Comparison of ENCODE assay signal across 27 cellular contexts in genomic region chr12:91590991-91591987, GRCh38.
"Had no signal": no experiment of that assay in that cellular context is flagged by ENCODE, and none has a peak within 500 bp of the region (broad histone marks: within the 10 kb centered on the region; RNA-seq: fewer than 3 reads in every experiment).

No MANE protein-coding gene starts in this region.

- FAIRE-seq: endothelial cell of umbilical vein had no signal

- H3K4me3 Mint-ChIP-seq: activated naive CD4-positive, alpha-beta T cell treated with anti-CD3 and anti-CD28 coated beads, Interleukin-2, amount 10 ng/mL, durations not matched to agents 7 days and 5 days; activated T-cell treated with anti-CD3 and anti-CD28 coated beads, Interleukin-2, amount 50 U/mL, for 4 hours; immature natural killer cell; naive thymus-derived CD4-positive, alpha-beta T cell; neural crest cell; stimulated activated memory B cell treated with anti-CD40 and anti-IgM and Interleukin-4, amounts not matched to agents 10 μg/mL and 1 μg/mL and 100 μg/mL, for 72 hours had no signal

- H3K9me3 Mint-ChIP-seq: activated naive CD4-positive, alpha-beta T cell treated with anti-CD3 and anti-CD28 coated beads, Interleukin-2, amount 10 ng/mL, durations not matched to agents 7 days and 5 days; activated T-cell treated with anti-CD3 and anti-CD28 coated beads, Interleukin-2, amount 50 U/mL, for 4 hours; immature natural killer cell; naive thymus-derived CD4-positive, alpha-beta T cell; neural crest cell; stimulated activated memory B cell treated with anti-CD40 and anti-IgM and Interleukin-4, amounts not matched to agents 10 μg/mL and 1 μg/mL and 100 μg/mL, for 72 hours had no signal

- H3K27me3 ChIP-seq: brain microvascular endothelial cell, esophagus muscularis mucosa, hepatocyte, testis, vagina had no signal

- H3K36me3 ChIP-seq: brain microvascular endothelial cell, esophagus muscularis mucosa, left ventricle myocardium inferior, vagina had no signal

- H3K4me3 ChIP-seq: esophagus muscularis mucosa, hepatocyte, left ventricle myocardium inferior, testis, vagina had no signal

- H3K27ac ChIP-seq: brain microvascular endothelial cell, esophagus muscularis mucosa, hepatocyte, left ventricle myocardium inferior, testis, vagina had no signal

- H3K36me3 Mint-ChIP-seq: activated naive CD4-positive, alpha-beta T cell treated with anti-CD3 and anti-CD28 coated beads, Interleukin-2, amount 10 ng/mL, durations not matched to agents 7 days and 5 days; immature natural killer cell; naive thymus-derived CD4-positive, alpha-beta T cell; stimulated activated memory B cell treated with anti-CD40 and anti-IgM and Interleukin-4, amounts not matched to agents 10 μg/mL and 1 μg/mL and 100 μg/mL, for 72 hours had no signal

- H3K9me3 ChIP-seq: esophagus muscularis mucosa, left ventricle myocardium inferior, testis, vagina had no signal

- ATAC-seq: activated T-cell treated with anti-CD3 and anti-CD28 coated beads, Interleukin-2, amount 50 U/mL, for 4 hours; naive thymus-derived CD4-positive, alpha-beta T cell; sciatic nerve; stimulated activated memory B cell treated with anti-CD40 and anti-IgM and Interleukin-4, amounts not matched to agents 10 μg/mL and 1 μg/mL and 100 μg/mL, for 72 hours had no signal

- H3K27ac Mint-ChIP-seq: activated naive CD4-positive, alpha-beta T cell treated with anti-CD3 and anti-CD28 coated beads, Interleukin-2, amount 10 ng/mL, durations not matched to agents 7 days and 5 days; immature natural killer cell; stimulated activated memory B cell treated with anti-CD40 and anti-IgM and Interleukin-4, amounts not matched to agents 10 μg/mL and 1 μg/mL and 100 μg/mL, for 72 hours had no signal

- H3K27me3 Mint-ChIP-seq: activated naive CD4-positive, alpha-beta T cell treated with anti-CD3 and anti-CD28 coated beads, Interleukin-2, amount 10 ng/mL, durations not matched to agents 7 days and 5 days; naive thymus-derived CD4-positive, alpha-beta T cell; stimulated activated memory B cell treated with anti-CD40 and anti-IgM and Interleukin-4, amounts not matched to agents 10 μg/mL and 1 μg/mL and 100 μg/mL, for 72 hours had no signal

- DNase-seq: activated CD4-positive, alpha-beta T cell treated with anti-CD3 and anti-CD28 coated beads for 1 hour; activated CD4-positive, alpha-beta T cell treated with anti-CD3 and anti-CD28 coated beads, Interleukin-2, amount 50 U/mL, for 1 hour; activated CD8-positive, alpha-beta memory T cell treated with anti-CD3 and anti-CD28 coated beads for 24 hours; activated CD8-positive, alpha-beta memory T cell treated with anti-CD3 and anti-CD28 coated beads, Interleukin-2, amount 50 U/mL, for 4 hours; activated effector memory CD4-positive, alpha-beta T cell treated with Interleukin-2 at 50 U/mL for 16 hours; activated naive CD4-positive, alpha-beta T cell treated with anti-CD3 and anti-CD28 coated beads, Interleukin-2, amount 10 ng/mL, durations not matched to agents 7 days and 5 days; activated T-cell treated with anti-CD3 and anti-CD28 coated beads, Interleukin-2, amount 50 U/mL, for 4 hours; aorta; brain microvascular endothelial cell; central memory CD4-positive, alpha-beta T cell; effector memory CD4-positive, alpha-beta T cell; glutamatergic neuron; immature natural killer cell; left ventricle myocardium inferior; naive thymus-derived CD4-positive, alpha-beta T cell; posterior cingulate gyrus; small intestine; stimulated activated CD4-positive, alpha-beta T cell treated with anti-CD3 and anti-CD28 coated beads, Interleukin-2, amount 100 ng/mL, for 24 hours; testis; trophoblast cell had no signal
